ENCODE assay signal across 1 cellular context in the genomic region with DNA sequence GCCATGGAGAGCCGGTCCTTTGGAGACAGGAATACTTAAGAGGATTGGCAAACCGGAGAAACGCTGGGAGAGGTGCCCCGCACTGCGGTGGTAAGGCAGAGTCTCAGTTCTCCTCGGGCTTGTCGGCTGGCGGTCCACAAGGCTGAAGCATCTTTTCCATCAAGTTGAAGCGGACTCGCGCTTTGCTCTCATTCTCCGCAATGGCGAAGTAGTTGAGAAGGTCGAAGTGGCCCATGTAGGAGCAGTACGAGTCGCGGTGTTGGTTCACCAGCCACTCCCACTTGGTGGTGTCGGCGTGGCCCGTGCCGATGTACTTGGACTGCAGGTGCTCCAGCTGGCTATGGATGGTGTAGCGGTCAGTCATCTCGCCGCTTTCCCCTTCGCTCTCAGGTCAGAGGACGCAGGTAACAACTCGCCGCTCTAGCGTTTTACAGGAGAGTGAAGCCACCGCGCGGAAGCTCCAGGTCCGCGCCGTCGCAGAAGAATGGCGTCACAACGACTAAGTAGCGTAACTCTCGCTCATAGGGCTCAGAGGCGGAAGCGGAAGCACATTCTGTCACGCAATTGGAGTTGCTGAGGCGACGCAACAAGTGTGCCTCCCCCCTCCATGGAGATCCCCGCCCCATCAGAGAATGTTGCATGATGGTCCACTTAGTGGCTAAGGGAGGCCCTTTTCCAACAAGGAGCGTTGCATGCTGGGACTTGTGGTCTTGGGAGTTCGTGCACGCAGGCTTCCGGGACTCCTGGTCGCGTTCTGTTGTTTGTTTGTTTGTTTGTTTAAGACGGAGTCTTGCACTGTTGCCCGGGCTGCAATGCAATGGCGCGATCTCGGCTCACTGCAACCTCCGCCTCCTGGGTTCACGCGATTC.
A peak's percentile ranks its signal among the peaks of the same experiment; 100 is the strongest.
TF ChIP-seq lines count a peak whose summit lies in the region.

A gene (minus strand): TSS at position 440 of the 869 bp plus-strand sequence. CDS start 76 bp downstream, at position 364.

TF ChIP-seq in HEK293, 187 proteins besides CTCF, POLR2A, EP300 and RAD21 (continued from another document and continues in another):
- TF ChIP-seq, protein P1, sequence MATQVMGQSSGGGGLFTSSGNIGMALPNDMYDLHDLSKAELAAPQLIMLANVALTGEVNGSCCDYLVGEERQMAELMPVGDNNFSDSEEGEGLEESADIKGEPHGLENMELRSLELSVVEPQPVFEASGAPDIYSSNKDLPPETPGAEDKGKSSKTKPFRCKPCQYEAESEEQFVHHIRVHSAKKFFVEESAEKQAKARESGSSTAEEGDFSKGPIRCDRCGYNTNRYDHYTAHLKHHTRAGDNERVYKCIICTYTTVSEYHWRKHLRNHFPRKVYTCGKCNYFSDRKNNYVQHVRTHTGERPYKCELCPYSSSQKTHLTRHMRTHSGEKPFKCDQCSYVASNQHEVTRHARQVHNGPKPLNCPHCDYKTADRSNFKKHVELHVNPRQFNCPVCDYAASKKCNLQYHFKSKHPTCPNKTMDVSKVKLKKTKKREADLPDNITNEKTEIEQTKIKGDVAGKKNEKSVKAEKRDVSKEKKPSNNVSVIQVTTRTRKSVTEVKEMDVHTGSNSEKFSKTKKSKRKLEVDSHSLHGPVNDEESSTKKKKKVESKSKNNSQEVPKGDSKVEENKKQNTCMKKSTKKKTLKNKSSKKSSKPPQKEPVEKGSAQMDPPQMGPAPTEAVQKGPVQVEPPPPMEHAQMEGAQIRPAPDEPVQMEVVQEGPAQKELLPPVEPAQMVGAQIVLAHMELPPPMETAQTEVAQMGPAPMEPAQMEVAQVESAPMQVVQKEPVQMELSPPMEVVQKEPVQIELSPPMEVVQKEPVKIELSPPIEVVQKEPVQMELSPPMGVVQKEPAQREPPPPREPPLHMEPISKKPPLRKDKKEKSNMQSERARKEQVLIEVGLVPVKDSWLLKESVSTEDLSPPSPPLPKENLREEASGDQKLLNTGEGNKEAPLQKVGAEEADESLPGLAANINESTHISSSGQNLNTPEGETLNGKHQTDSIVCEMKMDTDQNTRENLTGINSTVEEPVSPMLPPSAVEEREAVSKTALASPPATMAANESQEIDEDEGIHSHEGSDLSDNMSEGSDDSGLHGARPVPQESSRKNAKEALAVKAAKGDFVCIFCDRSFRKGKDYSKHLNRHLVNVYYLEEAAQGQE (tag by site-specific recombination; IDR thresholded peaks at IDR 0.05), result no peak; the same call in 1 of the 2 replicates
- TF ChIP-seq, protein P2, sequence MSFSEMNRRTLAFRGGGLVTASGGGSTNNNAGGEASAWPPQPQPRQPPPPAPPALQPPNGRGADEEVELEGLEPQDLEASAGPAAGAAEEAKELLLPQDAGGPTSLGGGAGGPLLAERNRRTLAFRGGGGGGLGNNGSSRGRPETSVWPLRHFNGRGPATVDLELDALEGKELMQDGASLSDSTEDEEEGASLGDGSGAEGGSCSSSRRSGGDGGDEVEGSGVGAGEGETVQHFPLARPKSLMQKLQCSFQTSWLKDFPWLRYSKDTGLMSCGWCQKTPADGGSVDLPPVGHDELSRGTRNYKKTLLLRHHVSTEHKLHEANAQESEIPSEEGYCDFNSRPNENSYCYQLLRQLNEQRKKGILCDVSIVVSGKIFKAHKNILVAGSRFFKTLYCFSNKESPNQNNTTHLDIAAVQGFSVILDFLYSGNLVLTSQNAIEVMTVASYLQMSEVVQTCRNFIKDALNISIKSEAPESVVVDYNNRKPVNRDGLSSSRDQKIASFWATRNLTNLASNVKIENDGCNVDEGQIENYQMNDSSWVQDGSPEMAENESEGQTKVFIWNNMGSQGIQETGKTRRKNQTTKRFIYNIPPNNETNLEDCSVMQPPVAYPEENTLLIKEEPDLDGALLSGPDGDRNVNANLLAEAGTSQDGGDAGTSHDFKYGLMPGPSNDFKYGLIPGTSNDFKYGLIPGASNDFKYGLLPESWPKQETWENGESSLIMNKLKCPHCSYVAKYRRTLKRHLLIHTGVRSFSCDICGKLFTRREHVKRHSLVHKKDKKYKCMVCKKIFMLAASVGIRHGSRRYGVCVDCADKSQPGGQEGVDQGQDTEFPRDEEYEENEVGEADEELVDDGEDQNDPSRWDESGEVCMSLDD (tag by site-specific recombination; IDR thresholded peaks at IDR 0.05), result no peak
- TF ChIP-seq ZNF354C (tag by site-specific recombination; IDR thresholded peaks at IDR 0.05; ENCODE audit: borderline replicate concordance, low read depth), result no peak
- TF ChIP-seq HOXD13 (CRISPR knock-in tag; IDR thresholded peaks at IDR 0.05; ENCODE audit: borderline replicate concordance), result peak; percentile 83; the same call in 1 of the 2 replicates
- TF ChIP-seq GLI2 (tag by site-specific recombination; IDR thresholded peaks at IDR 0.05; ENCODE audit: borderline replicate concordance, low read depth), result no peak
- TF ChIP-seq, protein P3, sequence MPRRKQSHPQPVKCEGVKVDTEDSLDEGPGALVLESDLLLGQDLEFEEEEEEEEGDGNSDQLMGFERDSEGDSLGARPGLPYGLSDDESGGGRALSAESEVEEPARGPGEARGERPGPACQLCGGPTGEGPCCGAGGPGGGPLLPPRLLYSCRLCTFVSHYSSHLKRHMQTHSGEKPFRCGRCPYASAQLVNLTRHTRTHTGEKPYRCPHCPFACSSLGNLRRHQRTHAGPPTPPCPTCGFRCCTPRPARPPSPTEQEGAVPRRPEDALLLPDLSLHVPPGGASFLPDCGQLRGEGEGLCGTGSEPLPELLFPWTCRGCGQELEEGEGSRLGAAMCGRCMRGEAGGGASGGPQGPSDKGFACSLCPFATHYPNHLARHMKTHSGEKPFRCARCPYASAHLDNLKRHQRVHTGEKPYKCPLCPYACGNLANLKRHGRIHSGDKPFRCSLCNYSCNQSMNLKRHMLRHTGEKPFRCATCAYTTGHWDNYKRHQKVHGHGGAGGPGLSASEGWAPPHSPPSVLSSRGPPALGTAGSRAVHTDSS (tag by site-specific recombination; IDR thresholded peaks at IDR 0.05), result no peak
- no peak for TF ChIP-seq ZNF529 (tag by site-specific recombination; IDR thresholded peaks at IDR 0.05; ENCODE audit: insufficient replicate concordance)
- TF ChIP-seq ZEB2 (tag by site-specific recombination; IDR thresholded peaks at IDR 0.05), result peak; percentile 70; the same call in 1 of the 2 replicates
- no peak for TF ChIP-seq ZNF521 (tag by site-specific recombination; IDR thresholded peaks at IDR 0.05)
- no peak for TF ChIP-seq ZNF571 (tag by site-specific recombination; IDR thresholded peaks at IDR 0.05)
- TF ChIP-seq, protein P4, sequence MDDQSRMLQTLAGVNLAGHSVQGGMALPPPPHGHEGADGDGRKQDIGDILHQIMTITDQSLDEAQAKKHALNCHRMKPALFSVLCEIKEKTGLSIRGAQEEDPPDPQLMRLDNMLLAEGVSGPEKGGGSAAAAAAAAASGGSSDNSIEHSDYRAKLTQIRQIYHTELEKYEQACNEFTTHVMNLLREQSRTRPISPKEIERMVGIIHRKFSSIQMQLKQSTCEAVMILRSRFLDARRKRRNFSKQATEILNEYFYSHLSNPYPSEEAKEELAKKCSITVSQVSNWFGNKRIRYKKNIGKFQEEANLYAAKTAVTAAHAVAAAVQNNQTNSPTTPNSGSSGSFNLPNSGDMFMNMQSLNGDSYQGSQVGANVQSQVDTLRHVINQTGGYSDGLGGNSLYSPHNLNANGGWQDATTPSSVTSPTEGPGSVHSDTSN (CRISPR knock-in tag; IDR thresholded peaks at IDR 0.05), result peak; percentile 84; the same call in 1 of the 2 replicates
- TF ChIP-seq ZFP41 (tag by site-specific recombination; IDR thresholded peaks at IDR 0.05; ENCODE audit: borderline replicate concordance), result no peak
- TF ChIP-seq ZNF24 (tag by site-specific recombination; IDR thresholded peaks at IDR 0.05), result no peak; the same call in 1 of the 2 replicates
- TF ChIP-seq, protein P5, sequence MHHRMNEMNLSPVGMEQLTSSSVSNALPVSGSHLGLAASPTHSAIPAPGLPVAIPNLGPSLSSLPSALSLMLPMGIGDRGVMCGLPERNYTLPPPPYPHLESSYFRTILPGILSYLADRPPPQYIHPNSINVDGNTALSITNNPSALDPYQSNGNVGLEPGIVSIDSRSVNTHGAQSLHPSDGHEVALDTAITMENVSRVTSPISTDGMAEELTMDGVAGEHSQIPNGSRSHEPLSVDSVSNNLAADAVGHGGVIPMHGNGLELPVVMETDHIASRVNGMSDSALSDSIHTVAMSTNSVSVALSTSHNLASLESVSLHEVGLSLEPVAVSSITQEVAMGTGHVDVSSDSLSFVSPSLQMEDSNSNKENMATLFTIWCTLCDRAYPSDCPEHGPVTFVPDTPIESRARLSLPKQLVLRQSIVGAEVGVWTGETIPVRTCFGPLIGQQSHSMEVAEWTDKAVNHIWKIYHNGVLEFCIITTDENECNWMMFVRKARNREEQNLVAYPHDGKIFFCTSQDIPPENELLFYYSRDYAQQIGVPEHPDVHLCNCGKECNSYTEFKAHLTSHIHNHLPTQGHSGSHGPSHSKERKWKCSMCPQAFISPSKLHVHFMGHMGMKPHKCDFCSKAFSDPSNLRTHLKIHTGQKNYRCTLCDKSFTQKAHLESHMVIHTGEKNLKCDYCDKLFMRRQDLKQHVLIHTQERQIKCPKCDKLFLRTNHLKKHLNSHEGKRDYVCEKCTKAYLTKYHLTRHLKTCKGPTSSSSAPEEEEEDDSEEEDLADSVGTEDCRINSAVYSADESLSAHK (tag by site-specific recombination; IDR thresholded peaks at IDR 0.05), result no peak
- 0 out of 2 replicates have a peak, but pooled peaks have one; percentile 32 for TF ChIP-seq ZBTB8A (tag by site-specific recombination; IDR thresholded peaks at IDR 0.05)
- no peak for TF ChIP-seq GLIS1 (tag by site-specific recombination; IDR thresholded peaks at IDR 0.05)
- no peak for TF ChIP-seq ZNF785 (tag by site-specific recombination; IDR thresholded peaks at IDR 0.05)
- TF ChIP-seq, protein P6, sequence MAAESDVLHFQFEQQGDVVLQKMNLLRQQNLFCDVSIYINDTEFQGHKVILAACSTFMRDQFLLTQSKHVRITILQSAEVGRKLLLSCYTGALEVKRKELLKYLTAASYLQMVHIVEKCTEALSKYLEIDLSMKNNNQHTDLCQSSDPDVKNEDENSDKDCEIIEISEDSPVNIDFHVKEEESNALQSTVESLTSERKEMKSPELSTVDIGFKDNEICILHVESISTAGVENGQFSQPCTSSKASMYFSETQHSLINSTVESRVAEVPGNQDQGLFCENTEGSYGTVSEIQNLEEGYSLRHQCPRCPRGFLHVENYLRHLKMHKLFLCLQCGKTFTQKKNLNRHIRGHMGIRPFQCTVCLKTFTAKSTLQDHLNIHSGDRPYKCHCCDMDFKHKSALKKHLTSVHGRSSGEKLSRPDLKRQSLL (tag by site-specific recombination; IDR thresholded peaks at IDR 0.05), result peak; percentile 96
- TF ChIP-seq, protein P7, sequence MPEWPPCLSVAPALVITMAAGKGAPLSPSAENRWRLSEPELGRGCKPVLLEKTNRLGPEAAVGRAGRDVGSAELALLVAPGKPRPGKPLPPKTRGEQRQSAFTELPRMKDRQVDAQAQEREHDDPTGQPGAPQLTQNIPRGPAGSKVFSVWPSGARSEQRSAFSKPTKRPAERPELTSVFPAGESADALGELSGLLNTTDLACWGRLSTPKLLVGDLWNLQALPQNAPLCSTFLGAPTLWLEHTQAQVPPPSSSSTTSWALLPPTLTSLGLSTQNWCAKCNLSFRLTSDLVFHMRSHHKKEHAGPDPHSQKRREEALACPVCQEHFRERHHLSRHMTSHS (tag by site-specific recombination; IDR thresholded peaks at IDR 0.05), result no peak
- TF ChIP-seq ZNF514 (tag by site-specific recombination; IDR thresholded peaks at IDR 0.05), result no peak
- TF ChIP-seq ZNF555 (tag by site-specific recombination; conservative IDR thresholded peaks at IDR 0.05), result no peak
- TF ChIP-seq ZNF175 (tag by site-specific recombination; IDR thresholded peaks at IDR 0.05), result no peak
- no peak for TF ChIP-seq ZNF23 (tag by site-specific recombination; IDR thresholded peaks at IDR 0.05; ENCODE audit: borderline replicate concordance)
- peak; percentile 99 for TF ChIP-seq ZNF629 (tag by site-specific recombination; IDR thresholded peaks at IDR 0.05)
- TF ChIP-seq, protein P8, sequence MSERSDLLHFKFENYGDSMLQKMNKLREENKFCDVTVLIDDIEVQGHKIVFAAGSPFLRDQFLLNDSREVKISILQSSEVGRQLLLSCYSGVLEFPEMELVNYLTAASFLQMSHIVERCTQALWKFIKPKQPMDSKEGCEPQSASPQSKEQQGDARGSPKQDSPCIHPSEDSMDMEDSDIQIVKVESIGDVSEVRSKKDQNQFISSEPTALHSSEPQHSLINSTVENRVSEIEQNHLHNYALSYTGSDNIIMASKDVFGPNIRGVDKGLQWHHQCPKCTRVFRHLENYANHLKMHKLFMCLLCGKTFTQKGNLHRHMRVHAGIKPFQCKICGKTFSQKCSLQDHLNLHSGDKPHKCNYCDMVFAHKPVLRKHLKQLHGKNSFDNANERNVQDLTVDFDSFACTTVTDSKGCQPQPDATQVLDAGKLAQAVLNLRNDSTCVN (tag by site-specific recombination; optimal IDR thresholded peaks at IDR 0.05), result peak; percentile 62
- no peak for TF ChIP-seq ZNF549 (tag by site-specific recombination; IDR thresholded peaks at IDR 0.05)
- no peak for TF ChIP-seq ZNF211 (tag by site-specific recombination; IDR thresholded peaks at IDR 0.05; ENCODE audit: low read depth)
- TF ChIP-seq ZSCAN16 (tag by site-specific recombination; IDR thresholded peaks at IDR 0.05), result no peak
- TF ChIP-seq ZNF19 (tag by site-specific recombination; IDR thresholded peaks at IDR 0.05; ENCODE audit: low read depth), result no peak
- no peak for TF ChIP-seq ZNF548 (tag by site-specific recombination; IDR thresholded peaks at IDR 0.05)
- TF ChIP-seq ZNF596 (tag by site-specific recombination; IDR thresholded peaks at IDR 0.05), result no peak
- no peak for TF ChIP-seq ZNF350 (tag by site-specific recombination; IDR thresholded peaks at IDR 0.05)
- TF ChIP-seq ZNF776 (tag by site-specific recombination; IDR thresholded peaks at IDR 0.05; ENCODE audit: borderline replicate concordance), result no peak
